Comparison of ENCODE assay signal across 8 cellular contexts in genomic region chr2:38581193-38582147, GRCh38. TPM values are rescaled to one million over a fixed set of nuclear protein-coding genes. Genes with fewer than 3 reads are reported as not detected.
DNase-seq lines count a peak whose midpoint lies in the region; ATAC-seq and TF ChIP-seq lines count a peak whose summit lies in the region.

No MANE protein-coding gene starts in this region.

- no peak overlapping the region for H3K9ac ChIP-seq in neural cell (ENCODE audit: low read length)

- peaks cover 8% of the 10 kb centered on the region for H3K36me3 ChIP-seq in neural cell (ENCODE audit: insufficient read depth, low read length)

- H3K79me2 ChIP-seq in neural cell (replicated peaks; ENCODE audit: insufficient read depth, low read length): peaks cover 17% of the 10 kb centered on the region

- H2AFZ ChIP-seq in neural cell (ENCODE audit: low read depth, low read length): no peak overlapping the region

- H3K27me3 ChIP-seq in neural cell (ENCODE audit: insufficient read depth, low read depth, low read length): no peaks in the 10 kb centered on the region

- no peak for TF ChIP-seq EP300 in neural cell (conservative IDR thresholded peaks at IDR 0.05; ENCODE audit: poor library complexity, severe bottlenecking)

- peak overlapping the region; percentile 22 for H3K27ac Mint-ChIP-seq in activated CD4-positive, alpha-beta T cell treated with anti-CD3 and anti-CD28 coated beads, Interleukin-2, amount 10 ng/mL, durations not matched to agents 24 days and 14 days

- ATAC-seq in HG03460 (IDR thresholded peaks at IDR 0.05; ENCODE audit: unreplicated experiment): no peak

- no peaks in the 10 kb centered on the region for H3K9me3 Mint-ChIP-seq in activated CD4-positive, alpha-beta T cell treated with anti-CD3 and anti-CD28 coated beads, Interleukin-2, amount 10 ng/mL, durations not matched to agents 24 days and 14 days

- H3K27me3 Mint-ChIP-seq in activated CD4-positive, alpha-beta T cell treated with anti-CD3 and anti-CD28 coated beads, Interleukin-2, amount 10 ng/mL, durations not matched to agents 24 days and 14 days: no peaks in the 10 kb centered on the region

- no peaks in the 10 kb centered on the region for H4K20me1 ChIP-seq in neural cell (ENCODE audit: insufficient read depth)

- TF ChIP-seq CTCF in HFF-Myc (IDR thresholded peaks at IDR 0.05; ENCODE audit: low read depth, low read length, missing control alignments) (peak; percentile 49), neural cell (IDR thresholded peaks at IDR 0.05; ENCODE audit: poor library complexity, severe bottlenecking) (peak; percentile 77)

- no peak overlapping the region for H3K4me3 Mint-ChIP-seq in activated CD4-positive, alpha-beta T cell treated with anti-CD3 and anti-CD28 coated beads, Interleukin-2, amount 10 ng/mL, durations not matched to agents 24 days and 14 days

- H3K4me2 ChIP-seq in neural cell (ENCODE audit: low read length): no peak overlapping the region

- intact Hi-C loops in activated CD4-positive, alpha-beta T cell treated with anti-CD3 and anti-CD28 coated beads, Interleukin-2, amount 10 ng/mL, durations not matched to agents 24 days and 14 days (cut with micrococcal nuclease): loop anchor here (1.0 to 5.0 kb wide), 5 partner anchors 22 to 157 kb away; no protein-coding TSS in a partner anchor

- no peak overlapping the region for H3K4me3 ChIP-seq in HFF-Myc (replicated peaks; ENCODE audit: low read depth, low read length)
- no peak overlapping the region for H3K4me3 ChIP-seq in neural cell (ENCODE audit: low read length)

- peak; percentile 79 for TF ChIP-seq RAD21 in neural cell (conservative IDR thresholded peaks at IDR 0.05)

- peaks cover 53% of the 10 kb centered on the region for H3K36me3 Mint-ChIP-seq in activated CD4-positive, alpha-beta T cell treated with anti-CD3 and anti-CD28 coated beads, Interleukin-2, amount 10 ng/mL, durations not matched to agents 24 days and 14 days (ENCODE audit: low read depth)

- no peaks in the 10 kb centered on the region for H3K9me2 ChIP-seq in neural cell (ENCODE audit: insufficient read depth, low read length)

- H3F3A ChIP-seq in neural cell (ENCODE audit: insufficient read depth, low read length, poor library complexity, severe bottlenecking): no peaks in the 10 kb centered on the region

- DNase-seq in DMS153 (lab: John Stamatoyannopoulos, UW) (peak; percentile 54), HFF-Myc (ENCODE audit: extremely low read depth, low read depth) (peak; percentile 67), NCI-H345 treated with DMSO at 0.1 percent for 48 hours (lab: John Stamatoyannopoulos, UW; ENCODE audit: unreplicated experiment) (peak; percentile 53), fibroblast of peridontal ligament (ENCODE audit: extremely low read depth) (peak; percentile 94), ecto neural progenitor cell (ENCODE audit: low spot score) (no peak)
- peak; percentile 83 for DNase-seq in activated CD4-positive, alpha-beta T cell treated with anti-CD3 and anti-CD28 coated beads, Interleukin-2, amount 10 ng/mL, durations not matched to agents 24 days and 14 days

- no peak overlapping the region for H3K27ac ChIP-seq in neural cell (ENCODE audit: low read length)

- H3K4me1 Mint-ChIP-seq in activated CD4-positive, alpha-beta T cell treated with anti-CD3 and anti-CD28 coated beads, Interleukin-2, amount 10 ng/mL, durations not matched to agents 24 days and 14 days: peaks cover 26% of the 10 kb centered on the region

- no peaks in the 10 kb centered on the region for H3K9me3 ChIP-seq in neural cell (ENCODE audit: low read length)

TF ChIP-seq in neural cell, 6 proteins besides CTCF, POLR2A, EP300 and RAD21:
- no peak for TF ChIP-seq EZH2 (IDR thresholded peaks at IDR 0.05; ENCODE audit: borderline replicate concordance, insufficient read depth, low read length, poor library complexity, severe bottlenecking)
- no peak for TF ChIP-seq REST (IDR thresholded peaks at IDR 0.05; ENCODE audit: borderline replicate concordance)
- TF ChIP-seq MXI1 (conservative IDR thresholded peaks at IDR 0.05; ENCODE audit: poor library complexity, severe bottlenecking): no peak
- no peak for TF ChIP-seq TAF1 (IDR thresholded peaks at IDR 0.05; ENCODE audit: low read depth)
- peak; percentile 73 for TF ChIP-seq SMC3 (conservative IDR thresholded peaks at IDR 0.05; ENCODE audit: poor library complexity)
- TF ChIP-seq POLR2AphosphoS5 (IDR thresholded peaks at IDR 0.05): no peak

RNA-seq across cellular contexts. Expression of gene HNRNPLL, which starts 21.3 kb away (rescaled TPM):
- 75.8 and 80.3 TPM in 2 replicates for total RNA-seq in activated CD4-positive, alpha-beta T cell treated with anti-CD3 and anti-CD28 coated beads, Interleukin-2, amount 10 ng/mL, durations not matched to agents 24 days and 14 days
- polyA plus RNA-seq in neural cell: 53.4 and 63.5 TPM in 2 replicates
- polyA minus RNA-seq in neural cell: 116 and 128 TPM in 2 replicates
